Comparison of ENCODE assay signal across 1 cellular context in the genomic region with DNA sequence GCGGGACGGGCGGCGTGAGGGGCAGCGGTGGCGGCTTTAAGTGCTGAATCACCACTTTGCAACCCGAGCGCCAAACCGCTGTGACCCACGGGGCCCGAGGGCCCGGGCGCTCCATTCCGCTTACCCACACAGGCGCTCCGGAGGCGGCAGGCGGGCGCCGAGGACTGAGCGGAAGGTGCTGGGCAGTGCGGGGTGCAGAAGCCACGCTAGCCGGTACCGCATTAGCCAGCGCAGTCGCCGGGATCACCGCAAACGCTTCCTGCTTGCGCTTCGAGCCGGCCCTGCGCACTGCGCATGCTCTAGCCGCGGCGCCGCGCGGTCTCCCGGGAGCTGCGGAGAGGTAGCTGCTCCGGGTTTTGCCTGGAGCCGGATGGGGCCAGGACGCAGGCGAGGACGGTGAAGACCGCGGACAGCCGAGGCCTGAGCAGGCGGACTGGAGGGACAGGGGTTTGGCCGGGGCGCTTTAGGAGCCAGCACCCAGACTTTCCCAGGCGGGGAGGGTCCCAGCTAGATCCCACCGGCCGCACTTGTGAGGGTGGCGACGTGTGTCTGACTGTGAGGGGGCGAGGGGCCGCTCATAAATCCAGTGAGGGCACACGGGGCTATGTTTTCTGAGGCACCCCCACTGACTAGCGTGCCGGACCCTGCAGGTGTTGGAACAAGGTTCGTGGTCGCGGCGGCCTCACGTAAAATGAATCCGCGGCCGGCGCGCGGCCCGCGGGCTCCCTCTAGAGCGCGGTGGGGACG.
TF ChIP-seq lines count a peak whose summit lies in the region.

TSS of gene IDE (minus strand) at position 296 of the 747 bp plus-strand sequence. CDS start at position 222, 74 bp downstream.

TF ChIP-seq in K562, 482 proteins besides CTCF, POLR2A, EP300 and RAD21 (continued from another document and continues in another):
- TF ChIP-seq, protein P1, sequence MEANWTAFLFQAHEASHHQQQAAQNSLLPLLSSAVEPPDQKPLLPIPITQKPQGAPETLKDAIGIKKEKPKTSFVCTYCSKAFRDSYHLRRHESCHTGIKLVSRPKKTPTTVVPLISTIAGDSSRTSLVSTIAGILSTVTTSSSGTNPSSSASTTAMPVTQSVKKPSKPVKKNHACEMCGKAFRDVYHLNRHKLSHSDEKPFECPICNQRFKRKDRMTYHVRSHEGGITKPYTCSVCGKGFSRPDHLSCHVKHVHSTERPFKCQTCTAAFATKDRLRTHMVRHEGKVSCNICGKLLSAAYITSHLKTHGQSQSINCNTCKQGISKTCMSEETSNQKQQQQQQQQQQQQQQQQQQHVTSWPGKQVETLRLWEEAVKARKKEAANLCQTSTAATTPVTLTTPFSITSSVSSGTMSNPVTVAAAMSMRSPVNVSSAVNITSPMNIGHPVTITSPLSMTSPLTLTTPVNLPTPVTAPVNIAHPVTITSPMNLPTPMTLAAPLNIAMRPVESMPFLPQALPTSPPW (CRISPR knock-in tag; IDR thresholded peaks at IDR 0.05) = no peak; the same call in none of the 2 replicates
- TF ChIP-seq ZNF184 (CRISPR knock-in tag; IDR thresholded peaks at IDR 0.05) (no peak), CREB1 (IDR thresholded peaks at IDR 0.05) (no peak; the same call in none of the 2 replicates), CREB1 (CRISPR knock-in tag; IDR thresholded peaks at IDR 0.05) (peak; percentile 55; the same call in 1 of the 2 replicates), POLR2AphosphoS2 (IDR thresholded peaks at IDR 0.05; ENCODE audit: low read length) (no peak), ZNF398 (CRISPR knock-in tag; IDR thresholded peaks at IDR 0.05) (no peak), ZNF785 (CRISPR knock-in tag; IDR thresholded peaks at IDR 0.05) (no peak), NR3C1 (CRISPR knock-in tag; IDR thresholded peaks at IDR 0.05) (no peak), RNF2 (IDR thresholded peaks at IDR 0.05) (no peak), RHOXF2B (CRISPR knock-in tag; conservative IDR thresholded peaks at IDR 0.05) (no peak), ZNF79 (CRISPR knock-in tag; IDR thresholded peaks at IDR 0.05; ENCODE audit: low read depth) (no peak), NFATC3 (IDR thresholded peaks at IDR 0.05) (no peak), BDP1 (IDR thresholded peaks at IDR 0.05; ENCODE audit: insufficient read depth, insufficient read length) (no peak), CSDE1 (IDR thresholded peaks at IDR 0.05) (no peak), PATZ1 (CRISPR knock-in tag; IDR thresholded peaks at IDR 0.05; ENCODE audit: borderline replicate concordance) (no peak), FIP1L1 (IDR thresholded peaks at IDR 0.05; ENCODE audit: low read depth, low read length, poor library complexity, severe bottlenecking) (peak; percentile 74), TRIM25 (IDR thresholded peaks at IDR 0.05; ENCODE audit: borderline replicate concordance) (no peak), HDAC1 (IDR thresholded peaks at IDR 0.05) (no peak), JUNB (CRISPR knock-in tag; conservative IDR thresholded peaks at IDR 0.05) (no peak), FOXP1 (CRISPR knock-in tag; IDR thresholded peaks at IDR 0.05) (no peak), ZNF830 (CRISPR knock-in tag; IDR thresholded peaks at IDR 0.05) (no peak), MAFF (IDR thresholded peaks at IDR 0.05; ENCODE audit: low read length) (no peak; the same call in 1 of the 2 replicates)
- TF ChIP-seq, protein P2, sequence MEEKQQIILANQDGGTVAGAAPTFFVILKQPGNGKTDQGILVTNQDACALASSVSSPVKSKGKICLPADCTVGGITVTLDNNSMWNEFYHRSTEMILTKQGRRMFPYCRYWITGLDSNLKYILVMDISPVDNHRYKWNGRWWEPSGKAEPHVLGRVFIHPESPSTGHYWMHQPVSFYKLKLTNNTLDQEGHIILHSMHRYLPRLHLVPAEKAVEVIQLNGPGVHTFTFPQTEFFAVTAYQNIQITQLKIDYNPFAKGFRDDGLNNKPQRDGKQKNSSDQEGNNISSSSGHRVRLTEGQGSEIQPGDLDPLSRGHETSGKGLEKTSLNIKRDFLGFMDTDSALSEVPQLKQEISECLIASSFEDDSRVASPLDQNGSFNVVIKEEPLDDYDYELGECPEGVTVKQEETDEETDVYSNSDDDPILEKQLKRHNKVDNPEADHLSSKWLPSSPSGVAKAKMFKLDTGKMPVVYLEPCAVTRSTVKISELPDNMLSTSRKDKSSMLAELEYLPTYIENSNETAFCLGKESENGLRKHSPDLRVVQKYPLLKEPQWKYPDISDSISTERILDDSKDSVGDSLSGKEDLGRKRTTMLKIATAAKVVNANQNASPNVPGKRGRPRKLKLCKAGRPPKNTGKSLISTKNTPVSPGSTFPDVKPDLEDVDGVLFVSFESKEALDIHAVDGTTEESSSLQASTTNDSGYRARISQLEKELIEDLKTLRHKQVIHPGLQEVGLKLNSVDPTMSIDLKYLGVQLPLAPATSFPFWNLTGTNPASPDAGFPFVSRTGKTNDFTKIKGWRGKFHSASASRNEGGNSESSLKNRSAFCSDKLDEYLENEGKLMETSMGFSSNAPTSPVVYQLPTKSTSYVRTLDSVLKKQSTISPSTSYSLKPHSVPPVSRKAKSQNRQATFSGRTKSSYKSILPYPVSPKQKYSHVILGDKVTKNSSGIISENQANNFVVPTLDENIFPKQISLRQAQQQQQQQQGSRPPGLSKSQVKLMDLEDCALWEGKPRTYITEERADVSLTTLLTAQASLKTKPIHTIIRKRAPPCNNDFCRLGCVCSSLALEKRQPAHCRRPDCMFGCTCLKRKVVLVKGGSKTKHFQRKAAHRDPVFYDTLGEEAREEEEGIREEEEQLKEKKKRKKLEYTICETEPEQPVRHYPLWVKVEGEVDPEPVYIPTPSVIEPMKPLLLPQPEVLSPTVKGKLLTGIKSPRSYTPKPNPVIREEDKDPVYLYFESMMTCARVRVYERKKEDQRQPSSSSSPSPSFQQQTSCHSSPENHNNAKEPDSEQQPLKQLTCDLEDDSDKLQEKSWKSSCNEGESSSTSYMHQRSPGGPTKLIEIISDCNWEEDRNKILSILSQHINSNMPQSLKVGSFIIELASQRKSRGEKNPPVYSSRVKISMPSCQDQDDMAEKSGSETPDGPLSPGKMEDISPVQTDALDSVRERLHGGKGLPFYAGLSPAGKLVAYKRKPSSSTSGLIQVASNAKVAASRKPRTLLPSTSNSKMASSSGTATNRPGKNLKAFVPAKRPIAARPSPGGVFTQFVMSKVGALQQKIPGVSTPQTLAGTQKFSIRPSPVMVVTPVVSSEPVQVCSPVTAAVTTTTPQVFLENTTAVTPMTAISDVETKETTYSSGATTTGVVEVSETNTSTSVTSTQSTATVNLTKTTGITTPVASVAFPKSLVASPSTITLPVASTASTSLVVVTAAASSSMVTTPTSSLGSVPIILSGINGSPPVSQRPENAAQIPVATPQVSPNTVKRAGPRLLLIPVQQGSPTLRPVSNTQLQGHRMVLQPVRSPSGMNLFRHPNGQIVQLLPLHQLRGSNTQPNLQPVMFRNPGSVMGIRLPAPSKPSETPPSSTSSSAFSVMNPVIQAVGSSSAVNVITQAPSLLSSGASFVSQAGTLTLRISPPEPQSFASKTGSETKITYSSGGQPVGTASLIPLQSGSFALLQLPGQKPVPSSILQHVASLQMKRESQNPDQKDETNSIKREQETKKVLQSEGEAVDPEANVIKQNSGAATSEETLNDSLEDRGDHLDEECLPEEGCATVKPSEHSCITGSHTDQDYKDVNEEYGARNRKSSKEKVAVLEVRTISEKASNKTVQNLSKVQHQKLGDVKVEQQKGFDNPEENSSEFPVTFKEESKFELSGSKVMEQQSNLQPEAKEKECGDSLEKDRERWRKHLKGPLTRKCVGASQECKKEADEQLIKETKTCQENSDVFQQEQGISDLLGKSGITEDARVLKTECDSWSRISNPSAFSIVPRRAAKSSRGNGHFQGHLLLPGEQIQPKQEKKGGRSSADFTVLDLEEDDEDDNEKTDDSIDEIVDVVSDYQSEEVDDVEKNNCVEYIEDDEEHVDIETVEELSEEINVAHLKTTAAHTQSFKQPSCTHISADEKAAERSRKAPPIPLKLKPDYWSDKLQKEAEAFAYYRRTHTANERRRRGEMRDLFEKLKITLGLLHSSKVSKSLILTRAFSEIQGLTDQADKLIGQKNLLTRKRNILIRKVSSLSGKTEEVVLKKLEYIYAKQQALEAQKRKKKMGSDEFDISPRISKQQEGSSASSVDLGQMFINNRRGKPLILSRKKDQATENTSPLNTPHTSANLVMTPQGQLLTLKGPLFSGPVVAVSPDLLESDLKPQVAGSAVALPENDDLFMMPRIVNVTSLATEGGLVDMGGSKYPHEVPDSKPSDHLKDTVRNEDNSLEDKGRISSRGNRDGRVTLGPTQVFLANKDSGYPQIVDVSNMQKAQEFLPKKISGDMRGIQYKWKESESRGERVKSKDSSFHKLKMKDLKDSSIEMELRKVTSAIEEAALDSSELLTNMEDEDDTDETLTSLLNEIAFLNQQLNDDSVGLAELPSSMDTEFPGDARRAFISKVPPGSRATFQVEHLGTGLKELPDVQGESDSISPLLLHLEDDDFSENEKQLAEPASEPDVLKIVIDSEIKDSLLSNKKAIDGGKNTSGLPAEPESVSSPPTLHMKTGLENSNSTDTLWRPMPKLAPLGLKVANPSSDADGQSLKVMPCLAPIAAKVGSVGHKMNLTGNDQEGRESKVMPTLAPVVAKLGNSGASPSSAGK (IDR thresholded peaks at IDR 0.05) = peak; percentile 72
- TF ChIP-seq, protein P3, sequence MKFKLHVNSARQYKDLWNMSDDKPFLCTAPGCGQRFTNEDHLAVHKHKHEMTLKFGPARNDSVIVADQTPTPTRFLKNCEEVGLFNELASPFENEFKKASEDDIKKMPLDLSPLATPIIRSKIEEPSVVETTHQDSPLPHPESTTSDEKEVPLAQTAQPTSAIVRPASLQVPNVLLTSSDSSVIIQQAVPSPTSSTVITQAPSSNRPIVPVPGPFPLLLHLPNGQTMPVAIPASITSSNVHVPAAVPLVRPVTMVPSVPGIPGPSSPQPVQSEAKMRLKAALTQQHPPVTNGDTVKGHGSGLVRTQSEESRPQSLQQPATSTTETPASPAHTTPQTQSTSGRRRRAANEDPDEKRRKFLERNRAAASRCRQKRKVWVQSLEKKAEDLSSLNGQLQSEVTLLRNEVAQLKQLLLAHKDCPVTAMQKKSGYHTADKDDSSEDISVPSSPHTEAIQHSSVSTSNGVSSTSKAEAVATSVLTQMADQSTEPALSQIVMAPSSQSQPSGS (CRISPR knock-in tag; IDR thresholded peaks at IDR 0.05) = no peak
- TF ChIP-seq, protein P4, sequence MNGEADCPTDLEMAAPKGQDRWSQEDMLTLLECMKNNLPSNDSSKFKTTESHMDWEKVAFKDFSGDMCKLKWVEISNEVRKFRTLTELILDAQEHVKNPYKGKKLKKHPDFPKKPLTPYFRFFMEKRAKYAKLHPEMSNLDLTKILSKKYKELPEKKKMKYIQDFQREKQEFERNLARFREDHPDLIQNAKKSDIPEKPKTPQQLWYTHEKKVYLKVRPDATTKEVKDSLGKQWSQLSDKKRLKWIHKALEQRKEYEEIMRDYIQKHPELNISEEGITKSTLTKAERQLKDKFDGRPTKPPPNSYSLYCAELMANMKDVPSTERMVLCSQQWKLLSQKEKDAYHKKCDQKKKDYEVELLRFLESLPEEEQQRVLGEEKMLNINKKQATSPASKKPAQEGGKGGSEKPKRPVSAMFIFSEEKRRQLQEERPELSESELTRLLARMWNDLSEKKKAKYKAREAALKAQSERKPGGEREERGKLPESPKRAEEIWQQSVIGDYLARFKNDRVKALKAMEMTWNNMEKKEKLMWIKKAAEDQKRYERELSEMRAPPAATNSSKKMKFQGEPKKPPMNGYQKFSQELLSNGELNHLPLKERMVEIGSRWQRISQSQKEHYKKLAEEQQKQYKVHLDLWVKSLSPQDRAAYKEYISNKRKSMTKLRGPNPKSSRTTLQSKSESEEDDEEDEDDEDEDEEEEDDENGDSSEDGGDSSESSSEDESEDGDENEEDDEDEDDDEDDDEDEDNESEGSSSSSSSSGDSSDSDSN (IDR thresholded peaks at IDR 0.05; ENCODE audit: borderline replicate concordance in 1 of 2, low read depth in 2 of 2, low read length in 2 of 2) = peak; percentile 47 to 63; a peak in 2 of 4 replicates
- TF ChIP-seq, protein P5, sequence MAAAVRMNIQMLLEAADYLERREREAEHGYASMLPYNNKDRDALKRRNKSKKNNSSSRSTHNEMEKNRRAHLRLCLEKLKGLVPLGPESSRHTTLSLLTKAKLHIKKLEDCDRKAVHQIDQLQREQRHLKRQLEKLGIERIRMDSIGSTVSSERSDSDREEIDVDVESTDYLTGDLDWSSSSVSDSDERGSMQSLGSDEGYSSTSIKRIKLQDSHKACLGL (CRISPR knock-in tag; IDR thresholded peaks at IDR 0.05; ENCODE audit: borderline replicate concordance, poor library complexity, severe bottlenecking) = no peak
